18 cellular contexts compared by ENCODE assay signal in genomic region chr2:137380610-137381009, GRCh38.
DNase-seq lines count a peak whose midpoint lies in the region; ATAC-seq, FAIRE-seq and TF ChIP-seq lines count a peak whose summit lies in the region.
"Had no signal": no experiment of that assay in that cellular context is flagged by ENCODE, and none has a peak within 500 bp of the region (broad histone marks: within the 10 kb centered on the region; RNA-seq: fewer than 3 reads in every experiment).

No MANE protein-coding gene starts in this region.

- DNase-seq in HFF-Myc (ENCODE audit: extremely low read depth, low read depth) = peak; percentile 59
- DNase-seq in MG63 = peak; percentile 85
- DNase-seq in bronchial epithelial cell (ENCODE audit: low read depth) = peak; percentile 77
- DNase-seq in progenitor cell of endocrine pancreas (ENCODE audit: low spot score, unreplicated experiment) = no peak
- no peak for DNase-seq in type B pancreatic cell (ENCODE audit: extremely low spot score, unreplicated experiment)
- DNase-seq: activated CD4-positive, alpha-beta T cell treated with anti-CD3 and anti-CD28 coated beads for 4 hours; activated naive CD4-positive, alpha-beta T cell treated with Interleukin-2 at 50 U/mL for 16 hours; activated T-cell treated with anti-CD3 and anti-CD28 coated beads, Interleukin-2, amount 50 U/mL, for 48 hours; caudate nucleus; CD4-positive, alpha-beta memory T cell; dermis blood vessel endothelial cell; foreskin fibroblast; GF-D8; PC-9; T-helper 17 cell had no signal

- no peaks in the 10 kb centered on the region for H3K4me1 Mint-ChIP-seq in progenitor cell of endocrine pancreas (ENCODE audit: low read depth)
- no peaks in the 10 kb centered on the region for H3K4me1 Mint-ChIP-seq in type B pancreatic cell (ENCODE audit: unreplicated experiment)
- H3K4me1 Mint-ChIP-seq: CD4-positive, alpha-beta memory T cell; nephron; T-helper 17 cell had no signal

- no peaks in the 10 kb centered on the region for H3K27me3 Mint-ChIP-seq in progenitor cell of endocrine pancreas
- peaks cover 7% of the 10 kb centered on the region for H3K27me3 Mint-ChIP-seq in type B pancreatic cell
- H3K27me3 Mint-ChIP-seq: CD4-positive, alpha-beta memory T cell; T-helper 17 cell had no signal

- H3K36me3 Mint-ChIP-seq in progenitor cell of endocrine pancreas (ENCODE audit: insufficient read depth) (peaks cover 6% of the 10 kb centered on the region), type B pancreatic cell (no peaks in the 10 kb centered on the region)
- H3K36me3 Mint-ChIP-seq: CD4-positive, alpha-beta memory T cell had no signal

- no peak overlapping the region for H3K4me3 Mint-ChIP-seq in progenitor cell of endocrine pancreas (ENCODE audit: low read depth)
- H3K4me3 Mint-ChIP-seq in type B pancreatic cell = no peak overlapping the region
- H3K4me3 Mint-ChIP-seq: CD4-positive, alpha-beta memory T cell; nephron; T-helper 17 cell had no signal

- H3K27ac Mint-ChIP-seq in progenitor cell of endocrine pancreas = peak overlapping the region; percentile 46
- H3K27ac Mint-ChIP-seq in type B pancreatic cell = no peak overlapping the region
- H3K27ac Mint-ChIP-seq: CD4-positive, alpha-beta memory T cell; nephron; T-helper 17 cell had no signal

- TF ChIP-seq CTCF in HFF-Myc (IDR thresholded peaks at IDR 0.05; ENCODE audit: low read depth, low read length, missing control alignments) = no peak
- no peak for TF ChIP-seq CTCF in bronchial epithelial cell (IDR thresholded peaks at IDR 0.05; ENCODE audit: insufficient read depth, low read length, severe bottlenecking)
- no peak for TF ChIP-seq CTCF in progenitor cell of endocrine pancreas (IDR thresholded peaks at IDR 0.05; ENCODE audit: unreplicated experiment)
- TF ChIP-seq CTCF in type B pancreatic cell (conservative IDR thresholded peaks at IDR 0.05) = no peak

- ATAC-seq in HG03571 (IDR thresholded peaks at IDR 0.05; ENCODE audit: unreplicated experiment) (no peak), GM18498 (IDR thresholded peaks at IDR 0.05; ENCODE audit: unreplicated experiment) (no peak)
- ATAC-seq: T-helper 17 cell had no signal

- peaks cover 2% of the 10 kb centered on the region; the same call in 1 of the 2 replicates for H3K9me3 ChIP-seq in MG63

- no peak for FAIRE-seq in bronchial epithelial cell (lab: Jason Lieb, UNC)

- no peak overlapping the region for H3K4me3 ChIP-seq in HFF-Myc (replicated peaks; ENCODE audit: low read depth, low read length)
- H3K4me3 ChIP-seq in MG63 = no peak overlapping the region
- no peak overlapping the region for H3K4me3 ChIP-seq in bronchial epithelial cell (ENCODE audit: low read depth, low read length)
- H3K4me3 ChIP-seq: PC-9 had no signal

- H3K27me3 ChIP-seq in MG63 (no peaks in the 10 kb centered on the region), bronchial epithelial cell (ENCODE audit: control insufficient read depth, insufficient read depth, low read length) (no peaks in the 10 kb centered on the region)

- H3K36me3 ChIP-seq in MG63 (no peaks in the 10 kb centered on the region), bronchial epithelial cell (ENCODE audit: control insufficient read depth, insufficient read depth, low read length) (no peaks in the 10 kb centered on the region)

- H3K9me3 Mint-ChIP-seq in progenitor cell of endocrine pancreas (ENCODE audit: low read depth) (peaks cover 10% of the 10 kb centered on the region), type B pancreatic cell (peaks cover 6% of the 10 kb centered on the region)

Comparison
In these comparisons a context has a peak if more than half of its experiments do, and no peak if none do; other contexts are left out.
1. DNase-seq: peak in HFF-Myc (single experiment), MG63 (single experiment) and bronchial epithelial cell (single experiment); none in progenitor cell of endocrine pancreas (single experiment) and type B pancreatic cell (single experiment).